ENCODE assay signal across 8 cellular contexts in genomic region chr1:108828074-108828961, GRCh38. TPM values are rescaled to one million over a fixed set of nuclear protein-coding genes. Genes with fewer than 3 reads are reported as not detected.
A peak's percentile ranks its signal among the peaks of the same experiment; 100 is the strongest.
DNase-seq lines count a peak whose midpoint lies in the region; ATAC-seq and FAIRE-seq lines count a peak whose summit lies in the region.

No MANE protein-coding gene starts in this region.

- DNase-seq in A172 (ENCODE audit: low spot score), result peak; percentile 84
- DNase-seq in NAMALWA (ENCODE audit: low spot score), result peak; percentile 81
- peak; percentile 77 for DNase-seq in SW480 (ENCODE audit: low spot score)
- DNase-seq in amniotic stem cell (lab: John Stamatoyannopoulos, UW), result peak; percentile 65
- DNase-seq in left cardiac atrium, result peak; percentile 83
- DNase-seq in putamen (ENCODE audit: low spot score), result peak; percentile 77
- DNase-seq in urothelium cell line (ENCODE audit: low spot score), result peak; percentile 85

- peak; percentile 53 for ATAC-seq in GM18858 (IDR thresholded peaks at IDR 0.05; ENCODE audit: unreplicated experiment)
- ATAC-seq in left cardiac atrium, result peak; percentile 81 to 82

- no peak for FAIRE-seq in urothelium cell line (lab: Jason Lieb, UNC)

- intact Hi-C loops in left cardiac atrium (cut with DNase I), result loop anchor here in 1 of 2 donors (5.0 kb wide), 1 partner anchor 69 kb away; no protein-coding TSS in a partner anchor

RNA-seq across cellular contexts. Expression of gene AKNAD1, which starts 28.6 kb away (rescaled TPM):
- total RNA-seq in A172 (2014; rRNA removed; shearing (Covaris generic)), result 2.1 TPM in 1 of 2 replicates, not detected in the other
- total RNA-seq in left cardiac atrium, result not detected

RNA-seq across cellular contexts. Expression of gene GPSM2, which starts 48.5 kb away (rescaled TPM):
- total RNA-seq in A172 (2014; rRNA removed; shearing (Covaris generic)), result 33.4 and 38.6 TPM in 2 replicates
- total RNA-seq in left cardiac atrium, result 10 to 100 TPM in 1 of 2 donors, 1 to 10 TPM in 1; 9.9 to 11.8 TPM

Comparison
In these comparisons a context has a peak if more than half of its experiments do, and no peak if none do; other contexts are left out.
1. Peak in every context shown above with its lines: DNase-seq and ATAC-seq.